ENCODE assay signal across 8 cellular contexts in genomic region chr1:37808369-37809319, GRCh38. TPM values are rescaled to one million over a fixed set of nuclear protein-coding genes. Genes with fewer than 3 reads are reported as not detected.
DNase-seq lines count a peak whose midpoint lies in the region; ATAC-seq and TF ChIP-seq lines count a peak whose summit lies in the region.

No MANE protein-coding gene starts in this region.

- no peaks in the 10 kb centered on the region for H3K27me3 ChIP-seq in uterus

- peaks cover 10 to 50% (median 43%) of the 10 kb centered on the region in 4 donors for H3K4me1 Mint-ChIP-seq in naive thymus-derived CD8-positive, alpha-beta T cell

- intact Hi-C loops in uterus (cut with DNase I; ENCODE audit: low total_unique reads): no loop called here

- peak; percentile 38 for ATAC-seq in GM19023 (IDR thresholded peaks at IDR 0.05; ENCODE audit: unreplicated experiment)
- ATAC-seq in HG03135 (IDR thresholded peaks at IDR 0.05; ENCODE audit: unreplicated experiment): peak; percentile 36
- ATAC-seq in naive thymus-derived CD8-positive, alpha-beta T cell: peak; percentile 36 to 52

- H3K9me3 Mint-ChIP-seq in naive thymus-derived CD8-positive, alpha-beta T cell: no peaks in the 10 kb centered on the region

- no peaks in the 10 kb centered on the region for H3K9me3 ChIP-seq in uterus

- peak overlapping the region; percentile 92 to 99 (median 96) for H3K4me3 Mint-ChIP-seq in naive thymus-derived CD8-positive, alpha-beta T cell

- H3K4me3 ChIP-seq in fibroblast of villous mesenchyme (ENCODE audit: low read depth, low read length) (peak overlapping the region; percentile 85), uterus (peak overlapping the region; percentile 86 to 95)

- no peak for TF ChIP-seq CTCF in fibroblast of villous mesenchyme (IDR thresholded peaks at IDR 0.05; ENCODE audit: insufficient read depth, low read depth, low read length)
- TF ChIP-seq CTCF in uterus (IDR thresholded peaks at IDR 0.05): no peak

- H3K27ac ChIP-seq in uterus: peak overlapping the region; percentile 90 to 97

- H3K27me3 Mint-ChIP-seq in naive thymus-derived CD8-positive, alpha-beta T cell: no peaks in the 10 kb centered on the region

- POLR2A ChIA-PET in naive thymus-derived CD8-positive, alpha-beta T cell (lab: Charles Lee): interaction anchor here (0.6 to 2.7 kb wide), 9 partner anchors 10 to 329 kb away, joined by 3 to 21 read pairs (median 4); partner anchors contain the start of genes CDCA8 and MTF1

- peaks cover 5 to 30% (median 6%) of the 10 kb centered on the region in 3 donors for H3K36me3 Mint-ChIP-seq in naive thymus-derived CD8-positive, alpha-beta T cell

- no peak for TF ChIP-seq POLR2A in uterus (IDR thresholded peaks at IDR 0.05)

- peak overlapping the region; percentile 90 to 99 (median 98) for H3K27ac Mint-ChIP-seq in naive thymus-derived CD8-positive, alpha-beta T cell

- peaks cover 14% of the 10 kb centered on the region in 2 donors for H3K4me1 ChIP-seq in uterus

- peak; percentile 93 for DNase-seq in COLO668 (lab: John Stamatoyannopoulos, UW; ENCODE audit: unreplicated experiment)
- peak; percentile 88 to 93 for DNase-seq in NCI-H446 (lab: John Stamatoyannopoulos, UW)
- peak; percentile 49 for DNase-seq in activated naive CD4-positive, alpha-beta T cell treated with Interleukin-2 at 50 U/mL for 16 hours
- DNase-seq in fibroblast of villous mesenchyme (ENCODE audit: low read depth): peak; percentile 85
- peak in 4 of 10 donors; percentile 2 to 33 (median 9) for DNase-seq in naive thymus-derived CD8-positive, alpha-beta T cell
- peak; percentile 45 to 71 for DNase-seq in uterus

- H3K36me3 ChIP-seq in uterus: no peaks in the 10 kb centered on the region

RNA-seq across cellular contexts. Expression of gene YRDC, which starts 0.6 kb away (rescaled TPM):
- total RNA-seq in fibroblast of villous mesenchyme (11.9 and 15.5 TPM in 2 replicates), uterus (10 to 100 TPM in 3 of 4 donors, 1 to 10 TPM in 1; 8.5 to 12.0 (median 10.5) TPM)
- total RNA-seq in naive thymus-derived CD8-positive, alpha-beta T cell: 10 to 100 TPM; 16.6 to 18.5 TPM
- 10 to 100 TPM; 14.8 to 34.3 (median 23.0) TPM for polyA plus RNA-seq in naive thymus-derived CD8-positive, alpha-beta T cell

RNA-seq across cellular contexts. Expression of gene C1orf122, which starts 1.1 kb away (rescaled TPM):
- 13.4 and 17.4 TPM in 2 replicates for total RNA-seq in fibroblast of villous mesenchyme
- 10 to 100 TPM; 15.1 to 16.4 TPM for total RNA-seq in naive thymus-derived CD8-positive, alpha-beta T cell
- polyA plus RNA-seq in naive thymus-derived CD8-positive, alpha-beta T cell: 10 to 100 TPM; 28.5 to 30.5 (median 29.2) TPM
- 10 to 100 TPM; 15.4 to 25.6 (median 20.1) TPM for total RNA-seq in uterus

RNA-seq across cellular contexts. Expression of gene MANEAL, which starts 15.0 kb away (rescaled TPM):
- total RNA-seq in fibroblast of villous mesenchyme (0.43 and 0.97 TPM in 2 replicates), uterus (1 to 10 TPM in 2 of 4 donors, not detected in 2; 1.8 to 2.6 TPM)
- 1 to 10 TPM; 1.0 to 1.1 TPM for total RNA-seq in naive thymus-derived CD8-positive, alpha-beta T cell
- 1 to 10 TPM in 2 of 3 donors, under 1 TPM in 1; 0.23 to 1.4 (median 1.0) TPM for polyA plus RNA-seq in naive thymus-derived CD8-positive, alpha-beta T cell

RNA-seq across cellular contexts. Expression of gene EPHA10, which starts 43.7 kb away (rescaled TPM):
- total RNA-seq in fibroblast of villous mesenchyme (under 0.01 TPM in 1 of 2 replicates, not detected in the other), uterus (under 1 TPM in 2 of 4 donors, not detected in 2; 0.41 to 0.67 TPM)
- not detected for total RNA-seq in naive thymus-derived CD8-positive, alpha-beta T cell
- not detected for polyA plus RNA-seq in naive thymus-derived CD8-positive, alpha-beta T cell

RNA-seq across cellular contexts. Expression of gene MTF1, which starts 50.7 kb away (rescaled TPM):
- 3.2 and 5.6 TPM in 2 replicates for total RNA-seq in fibroblast of villous mesenchyme
- 10 to 100 TPM; 26.6 to 28.1 TPM for total RNA-seq in naive thymus-derived CD8-positive, alpha-beta T cell
- 10 to 100 TPM; 10.3 to 23.1 (median 14.5) TPM for polyA plus RNA-seq in naive thymus-derived CD8-positive, alpha-beta T cell
- 10 to 100 TPM in 1 of 4 donors, 1 to 10 TPM in 3; 1.5 to 20.5 (median 4.8) TPM for total RNA-seq in uterus
